ENCODE assay signal across 5 cellular contexts in the genomic region with DNA sequence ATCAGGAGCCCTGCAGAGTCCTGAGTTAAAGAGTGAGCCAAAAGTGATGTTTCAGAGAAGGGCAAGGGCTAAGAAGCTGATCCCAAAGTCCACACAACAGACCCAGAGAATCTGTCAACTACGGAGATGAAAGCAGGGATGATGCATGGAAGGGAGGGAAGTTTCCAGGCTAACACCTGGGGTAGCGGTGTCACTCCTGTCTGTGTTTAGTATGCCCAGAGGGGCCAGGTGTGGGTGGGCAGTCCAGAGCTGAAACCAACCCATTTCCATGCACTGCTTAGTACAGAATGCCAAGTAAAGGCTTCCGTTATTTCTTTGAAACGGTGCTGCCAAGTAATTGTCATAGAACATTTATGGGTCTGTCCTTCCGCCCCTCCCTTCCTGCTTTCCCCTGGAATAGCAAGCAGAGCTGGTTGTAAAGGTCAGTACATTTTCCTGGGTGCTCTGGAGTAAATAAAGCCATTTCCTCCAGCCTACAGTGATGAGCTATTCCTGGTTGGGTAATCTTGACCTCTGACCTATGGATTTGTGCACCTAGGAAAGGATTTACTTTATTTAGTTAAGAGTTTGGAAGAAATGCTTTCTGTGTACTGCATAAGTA. TPM values are rescaled to one million over a fixed set of nuclear protein-coding genes. Genes with fewer than 3 reads are reported as not detected.
"Had no signal": no experiment of that assay in that cellular context is flagged by ENCODE, and none has a peak within 500 bp of the region (broad histone marks: within the 10 kb centered on the region; RNA-seq: fewer than 3 reads in every experiment).

No MANE protein-coding gene starts in this region.

RNA-seq across cellular contexts. Expression of a gene that starts 58.6 kb away (rescaled TPM):
- total RNA-seq: activated CD8-positive, alpha-beta memory T cell treated with anti-CD3 and anti-CD28 coated beads for 36 hours; activated naive CD8-positive, alpha-beta T cell treated with anti-CD3 and anti-CD28 coated beads for 36 hours; activated T-helper 1 cell treated with anti-CD3 and anti-CD28 coated beads, Interleukin-12 subunit alpha, Interleukin-12 subunit beta, Interleukin-2, Interleukin-4 antibody, amounts not matched to agents 30 ng/mL and 10 ng/mL and 1 ng/mL, durations not matched to agents 14 hours and 24 hours and 36 hours; glomerular endothelial cell had no signal
- polyA plus RNA-seq: naive thymus-derived CD4-positive, alpha-beta T cell had no signal
